ENCODE assay signal across 8 cellular contexts in genomic region chr2:42105330-42106256, GRCh38. TPM values are rescaled to one million over a fixed set of nuclear protein-coding genes. Genes with fewer than 3 reads are reported as not detected.
DNase-seq lines count a peak whose midpoint lies in the region; ATAC-seq and TF ChIP-seq lines count a peak whose summit lies in the region.

No MANE protein-coding gene starts in this region.

- H3K4me3 ChIP-seq in GM12864 (ENCODE audit: low read depth, low read length) (peak overlapping the region; percentile 32), liver (ENCODE audit: low read depth in 1 of 3, low read length in 3 of 3) (no peak overlapping the region), suprapubic skin (no peak overlapping the region)

- TF ChIP-seq RAD21 in liver (IDR thresholded peaks at IDR 0.05): peak in 1 of 2 donors; percentile 45

- TF ChIP-seq CTCF in GM12864 (IDR thresholded peaks at IDR 0.05; ENCODE audit: low read depth, low read length, missing control alignments) (no peak), liver (IDR thresholded peaks at IDR 0.05; ENCODE audit: low read depth, low read length, missing input control) (no peak), suprapubic skin (IDR thresholded peaks at IDR 0.05) (no peak)

- no peaks in the 10 kb centered on the region for H3K9me3 ChIP-seq in liver (ENCODE audit: control insufficient read depth in 4 of 4, low read length in 3 of 4)
- no peaks in the 10 kb centered on the region for H3K9me3 ChIP-seq in suprapubic skin

- H3K27me3 ChIP-seq in liver (ENCODE audit: control insufficient read depth in 4 of 4, insufficient read depth in 4 of 4, low read length in 3 of 4) (no peaks in the 10 kb centered on the region), suprapubic skin (no peaks in the 10 kb centered on the region)

- peak; percentile 49 for ATAC-seq in GM21786 (IDR thresholded peaks at IDR 0.05; ENCODE audit: unreplicated experiment)

- no peak for TF ChIP-seq POLR2A in suprapubic skin (IDR thresholded peaks at IDR 0.05)

- H3K4me1 Mint-ChIP-seq in activated T-cell treated with anti-CD3 and anti-CD28 coated beads, Interleukin-2, amount 50 U/mL, for 24 hours (ENCODE audit: low read depth): peaks cover 11% of the 10 kb centered on the region

- H3K9ac ChIP-seq in liver (ENCODE audit: low read depth in 1 of 2, low read length in 2 of 2): peak overlapping the region; percentile 39 to 49

- no peak overlapping the region for H3K27ac Mint-ChIP-seq in activated T-cell treated with anti-CD3 and anti-CD28 coated beads, Interleukin-2, amount 50 U/mL, for 24 hours

- H3K9me3 Mint-ChIP-seq in activated T-cell treated with anti-CD3 and anti-CD28 coated beads, Interleukin-2, amount 50 U/mL, for 24 hours: peaks cover under 1% of the 10 kb centered on the region

- peaks cover 2 to 29% (median 13%) of the 10 kb centered on the region in 4 donors for H3K4me1 ChIP-seq in liver (ENCODE audit: control insufficient read depth in 4 of 4, insufficient read depth in 4 of 4, low read length in 3 of 4)
- peaks cover 28% of the 10 kb centered on the region for H3K4me1 ChIP-seq in suprapubic skin

- TF ChIP-seq EP300 in suprapubic skin (IDR thresholded peaks at IDR 0.05): no peak

- H3K4me3 Mint-ChIP-seq in activated T-cell treated with anti-CD3 and anti-CD28 coated beads, Interleukin-2, amount 50 U/mL, for 24 hours: no peak overlapping the region

- H3K27ac ChIP-seq in liver (ENCODE audit: low read depth in 1 of 2, low read length in 2 of 2) (peak overlapping the region; percentile 45 to 86), suprapubic skin (no peak overlapping the region)

- H3K36me3 Mint-ChIP-seq in activated T-cell treated with anti-CD3 and anti-CD28 coated beads, Interleukin-2, amount 50 U/mL, for 24 hours (ENCODE audit: low read depth): no peaks in the 10 kb centered on the region

- no peaks in the 10 kb centered on the region for H3K27me3 Mint-ChIP-seq in activated T-cell treated with anti-CD3 and anti-CD28 coated beads, Interleukin-2, amount 50 U/mL, for 24 hours

- DNase-seq in GM12864 (ENCODE audit: low read depth): peak; percentile 69
- peak; percentile 7 for DNase-seq in NCI-H2081 treated with DMSO at 0.1 percent for 48 hours (lab: John Stamatoyannopoulos, UW)
- DNase-seq in activated T-cell treated with anti-CD3 and anti-CD28 coated beads, Interleukin-2, amount 50 U/mL, for 24 hours: peak; percentile 72
- DNase-seq in stimulated activated CD8-positive, alpha-beta memory T cell treated with anti-CD3 and anti-CD28 coated beads, Interleukin-7, amount 100 ng/mL, for 24 hours (ENCODE audit: low read depth): peak; percentile 41
- DNase-seq in NCI-H1105 (lab: John Stamatoyannopoulos, UW): no peak
- no peak for DNase-seq in suprapubic skin (ENCODE audit: low spot score in 2 of 2)

- 60% methylated on average over 14 of the region's 14 CpGs for WGBS in liver
- 67% methylated on average over 14 of the region's 14 CpGs for WGBS in suprapubic skin

- H3K36me3 ChIP-seq in liver (ENCODE audit: control insufficient read depth in 4 of 4, insufficient read depth in 3 of 4, low read depth in 1 of 4, low read length in 3 of 4): no peaks in the 10 kb centered on the region
- no peaks in the 10 kb centered on the region for H3K36me3 ChIP-seq in suprapubic skin

TF ChIP-seq in liver, 16 proteins besides CTCF, POLR2A, EP300 and RAD21:
- TF ChIP-seq NR2F2 (IDR thresholded peaks at IDR 0.05): no peak
- peak in 1 of 2 donors; percentile 48 for TF ChIP-seq RXRA (IDR thresholded peaks at IDR 0.05)
- TF ChIP-seq TAF1 (conservative IDR thresholded peaks at IDR 0.05): no peak
- no peak for TF ChIP-seq HNF4G (IDR thresholded peaks at IDR 0.05)
- no peak for TF ChIP-seq ATF3 (IDR thresholded peaks at IDR 0.05)
- peak; percentile 41 for TF ChIP-seq FOXA1 (IDR thresholded peaks at IDR 0.05)
- no peak for TF ChIP-seq MAX (IDR thresholded peaks at IDR 0.05)
- TF ChIP-seq EGR1 (IDR thresholded peaks at IDR 0.05; ENCODE audit: low read depth in 2 of 2): no peak
- peak in 1 of 2 donors; percentile 54 for TF ChIP-seq HNF4A (conservative IDR thresholded peaks at IDR 0.05)
- no peak for TF ChIP-seq ZBTB33 (IDR thresholded peaks at IDR 0.05)
- TF ChIP-seq REST (IDR thresholded peaks at IDR 0.05): peak; percentile 40
- TF ChIP-seq SP1 (IDR thresholded peaks at IDR 0.05): peak; percentile 48
- no peak for TF ChIP-seq YY1 (IDR thresholded peaks at IDR 0.05)
- peak; percentile 19 for TF ChIP-seq FOXA2 (IDR thresholded peaks at IDR 0.05)
- TF ChIP-seq JUND (IDR thresholded peaks at IDR 0.05): no peak
- peak in 1 of 2 donors; percentile 40 for TF ChIP-seq GABPA (IDR thresholded peaks at IDR 0.05 in 1 of 2, conservative IDR thresholded peaks at IDR 0.05 in 1 of 2)
TF ChIP-seq in liver: peak in this region for 7.

RNA-seq across cellular contexts. Expression of gene PKDCC, which starts 57.8 kb away (rescaled TPM):
- 10 to 100 TPM; 24.9 to 76.0 TPM for total RNA-seq in liver
- 10 to 100 TPM in 1 of 2 donors, 1 to 10 TPM in 1; 2.0 to 14.6 TPM for polyA plus RNA-seq in liver
- 1 to 10 TPM; 2.5 to 8.5 (median 6.2) TPM for total RNA-seq in suprapubic skin

Comparison
In these comparisons a context has a peak if more than half of its experiments do, and no peak if none do; other contexts are left out.
1. DNase-seq: peak in GM12864 (single experiment), NCI-H2081 treated with DMSO at 0.1 percent for 48 hours (single experiment), activated T-cell treated with anti-CD3 and anti-CD28 coated beads, Interleukin-2, amount 50 U/mL, for 24 hours (single experiment) and stimulated activated CD8-positive, alpha-beta memory T cell treated with anti-CD3 and anti-CD28 coated beads, Interleukin-7, amount 100 ng/mL, for 24 hours (single experiment); none in NCI-H1105 (single experiment) and suprapubic skin (0 of 2).